Comparison of ENCODE assay signal across 1 cellular context in the genomic region with DNA sequence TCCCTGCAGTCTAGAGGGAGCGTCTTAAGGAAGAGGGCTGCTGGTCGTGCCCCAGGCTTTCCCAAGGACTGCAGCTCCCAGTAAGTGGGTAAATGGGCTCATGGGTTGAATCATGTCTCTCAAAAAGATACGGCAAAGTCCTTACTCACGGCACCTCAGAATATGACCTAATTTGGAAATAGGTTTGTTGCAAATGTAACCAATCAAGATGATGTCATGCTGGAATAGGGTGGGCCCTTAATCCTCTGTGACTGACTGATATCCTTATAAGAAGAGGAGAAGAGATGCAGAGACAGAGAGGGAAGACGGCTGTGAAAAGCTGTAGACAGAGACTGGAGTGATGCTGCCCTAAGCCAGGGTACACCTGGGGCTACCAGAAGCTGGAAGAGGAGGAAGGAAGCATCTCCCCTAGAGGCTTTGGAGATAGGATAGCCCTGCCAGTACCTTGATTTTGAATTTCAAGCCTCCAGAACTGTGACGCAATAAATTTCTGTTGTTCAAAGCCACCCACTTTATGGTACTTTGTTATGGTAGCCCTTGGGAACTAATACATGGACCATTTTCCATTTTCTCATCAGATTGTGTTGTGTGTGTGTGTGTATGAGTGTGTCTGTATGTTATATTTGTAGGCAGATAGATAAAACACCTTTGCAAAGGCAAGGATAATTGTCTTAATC.
A peak's percentile ranks its signal among the peaks of the same experiment; 100 is the strongest.
TF ChIP-seq lines count a peak whose summit lies in the region.

No MANE protein-coding gene starts in this region.

TF ChIP-seq in K562, 482 proteins besides CTCF, POLR2A, EP300 and RAD21 (continued from another document):
- peak; percentile 22; the same call in 1 of the 2 replicates for TF ChIP-seq CTBP1 (IDR thresholded peaks at IDR 0.05; ENCODE audit: borderline replicate concordance)
- peak; percentile 77 for TF ChIP-seq ZNF175 (CRISPR knock-in tag; IDR thresholded peaks at IDR 0.05; ENCODE audit: low read depth)
- TF ChIP-seq CHCHD3 (CRISPR knock-in tag; IDR thresholded peaks at IDR 0.05): no peak
- TF ChIP-seq ATF1 (CRISPR knock-in tag; IDR thresholded peaks at IDR 0.05): no peak
- TF ChIP-seq ATF1 (tag; IDR thresholded peaks at IDR 0.05): 0 out of 2 replicates have a peak, but pooled peaks have one; percentile 17
